ENCODE assay signal across 11 cellular contexts in genomic region chr12:68001486-68002466, GRCh38. TPM values are rescaled to one million over a fixed set of nuclear protein-coding genes. Genes with fewer than 3 reads are reported as not detected.
DNase-seq lines count a peak whose midpoint lies in the region; ATAC-seq and TF ChIP-seq lines count a peak whose summit lies in the region.
"Had no signal": no experiment of that assay in that cellular context is flagged by ENCODE, and none has a peak within 500 bp of the region (broad histone marks: within the 10 kb centered on the region; RNA-seq: fewer than 3 reads in every experiment).

No MANE protein-coding gene starts in this region.

- POLR2A ChIA-PET in SK-N-SH (lab: Yijun Ruan, JAX): no interaction called here

- no peak overlapping the region for H3K4me3 Mint-ChIP-seq in HFFc6

- no peak for TF ChIP-seq EP300 in SK-N-SH (IDR thresholded peaks at IDR 0.05; ENCODE audit: borderline replicate concordance in 1 of 2, low read depth in 1 of 2, low read length in 1 of 2)

- CTCF ChIA-PET in SK-N-SH (lab: Yijun Ruan, JAX): interaction anchor here (0.5 to 0.7 kb wide), 4 partner anchors 10 to 189 kb away, joined by 3 to 4 read pairs (median 3); no protein-coding TSS in a partner anchor

- no peak overlapping the region for H3K27ac ChIP-seq in SK-N-SH (ENCODE audit: low read depth in 2 of 2, low read length in 1 of 2)
- H3K27ac ChIP-seq: uterus had no signal

- no peaks in the 10 kb centered on the region for H3K79me2 ChIP-seq in SK-N-SH (ENCODE audit: insufficient read depth)

- no peaks in the 10 kb centered on the region for H3K4me1 Mint-ChIP-seq in HFFc6 (ENCODE audit: low read depth)

- H3K4me2 ChIP-seq in SK-N-SH: no peak overlapping the region

- H3K36me3 Mint-ChIP-seq in HFFc6 (ENCODE audit: low read depth): peaks cover 10% of the 10 kb centered on the region

- H3K27ac Mint-ChIP-seq in HFFc6: no peak overlapping the region

- H2AFZ ChIP-seq in SK-N-SH (ENCODE audit: low read depth): no peak overlapping the region

- H3K4me3 ChIP-seq in SK-N-SH (ENCODE audit: low read depth in 2 of 2, low read length in 1 of 2): no peak overlapping the region
- H3K4me3 ChIP-seq: HAP-1, uterus had no signal

- peaks cover 11% of the 10 kb centered on the region for H3K9me3 Mint-ChIP-seq in HFFc6

- no peaks in the 10 kb centered on the region for H3K9me2 ChIP-seq in SK-N-SH

- no peak overlapping the region for H3K9ac ChIP-seq in SK-N-SH

- no peaks in the 10 kb centered on the region for H3F3A ChIP-seq in SK-N-SH (replicated peaks; ENCODE audit: insufficient read depth)

- no peaks in the 10 kb centered on the region for H4K20me1 ChIP-seq in SK-N-SH (ENCODE audit: insufficient read depth)

- H3K9me3 ChIP-seq in SK-N-SH: no peaks in the 10 kb centered on the region
- H3K9me3 ChIP-seq: HAP-1, uterus had no signal

- ATAC-seq in left lobe of liver (peak; percentile 75), GM21526 (IDR thresholded peaks at IDR 0.05; ENCODE audit: low FRiP score, unreplicated experiment) (no peak), HG03469 (IDR thresholded peaks at IDR 0.05; ENCODE audit: unreplicated experiment) (no peak), HG03039 (IDR thresholded peaks at IDR 0.05; ENCODE audit: unreplicated experiment) (no peak)

- no peaks in the 10 kb centered on the region; a peak in 1 of 4 replicates for H3K4me1 ChIP-seq in SK-N-SH (ENCODE audit: control insufficient read depth in 1 of 2, insufficient read depth in 2 of 2, low read depth in 1 of 2, low read length in 1 of 2)
- H3K4me1 ChIP-seq: HAP-1, uterus had no signal

- WGBS in SK-N-SH (ENCODE audit: low lambda C conversion rate): 83% methylated on average over 11 of the region's 11 CpGs

- no peaks in the 10 kb centered on the region for H3K36me3 ChIP-seq in SK-N-SH (replicated peaks in 1 of 2; ENCODE audit: control insufficient read depth in 1 of 2, insufficient read depth in 2 of 2, low read length in 1 of 2)
- H3K36me3 ChIP-seq: HAP-1, uterus had no signal

- peak; percentile 77 for TF ChIP-seq CTCF in HFFc6 (IDR thresholded peaks at IDR 0.05)
- peak; percentile 58 for TF ChIP-seq CTCF in SK-N-SH (IDR thresholded peaks at IDR 0.05)

- DNase-seq in DMS53 treated with DMSO at 0.1 percent for 48 hours (lab: John Stamatoyannopoulos, UW; ENCODE audit: unreplicated experiment) (peak; percentile 7), HFFc6 (no peak), SK-N-SH (no peak), left lobe of liver (ENCODE audit: low spot score) (peak; percentile 63)
- no peak for DNase-seq in NK-92 treated with Interleukin-12 subunit alpha and Interleukin-12 subunit beta, amount 100 ng/mL, for 24 hours (lab: John Stamatoyannopoulos, UW)
- DNase-seq: uterus had no signal

- peak; percentile 46 for TF ChIP-seq RAD21 in SK-N-SH (IDR thresholded peaks at IDR 0.05; ENCODE audit: low read length)

- H3K27me3 Mint-ChIP-seq in HFFc6 (ENCODE audit: insufficient read depth): no peaks in the 10 kb centered on the region; the same call in 1 of the 2 replicates

- no peaks in the 10 kb centered on the region for H3K27me3 ChIP-seq in SK-N-SH (ENCODE audit: insufficient read depth)
- H3K27me3 ChIP-seq: uterus had no signal

TF ChIP-seq in SK-N-SH, 30 proteins besides CTCF, POLR2A, EP300 and RAD21:
- TF ChIP-seq JUND (IDR thresholded peaks at IDR 0.05): no peak
- TF ChIP-seq GATA2 (CRISPR knock-in tag; IDR thresholded peaks at IDR 0.05): no peak
- no peak for TF ChIP-seq RCOR1 (IDR thresholded peaks at IDR 0.05; ENCODE audit: low read length)
- no peak for TF ChIP-seq TEAD4 (IDR thresholded peaks at IDR 0.05; ENCODE audit: borderline replicate concordance, insufficient read depth)
- TF ChIP-seq MAX (IDR thresholded peaks at IDR 0.05; ENCODE audit: low read depth): no peak
- TF ChIP-seq IRF3 (IDR thresholded peaks at IDR 0.05; ENCODE audit: low read depth, low read length): no peak
- no peak for TF ChIP-seq NFIC (IDR thresholded peaks at IDR 0.05; ENCODE audit: borderline replicate concordance)
- TF ChIP-seq POLR2AphosphoS5 (IDR thresholded peaks at IDR 0.05; ENCODE audit: low read depth, low read length): no peak
- TF ChIP-seq YY1 (IDR thresholded peaks at IDR 0.05; ENCODE audit: low read depth): no peak
- no peak for TF ChIP-seq FOXJ3 (CRISPR knock-in tag; IDR thresholded peaks at IDR 0.05)
- no peak for TF ChIP-seq TAF1 (IDR thresholded peaks at IDR 0.05; ENCODE audit: borderline replicate concordance, low read depth, low read length)
- no peak for TF ChIP-seq TCF12 (IDR thresholded peaks at IDR 0.05)
- TF ChIP-seq FOSL2 (IDR thresholded peaks at IDR 0.05; ENCODE audit: borderline replicate concordance, low read depth): no peak

RNA-seq across cellular contexts. Expression of gene IFNG-AS1, which starts 12.5 kb away (rescaled TPM):
- not detected for total RNA-seq in HFFc6 (2021; fragmentation: NEBNext Ultra II Directional; extraction: Animal tissue kit (Norgen Biotek cat#: 25700))
- polyA plus RNA-seq in SK-N-SH (2012; rRNA removed): not detected in 2 replicates
- 0.01 TPM in 1 of 2 replicates, not detected in the other for polyA plus RNA-seq in SK-N-SH (2012; cell fraction: cytosol; rRNA removed)
- not detected in 2 replicates for polyA plus RNA-seq in SK-N-SH (2012; cell fraction: nucleus; rRNA removed)
- total RNA-seq in left lobe of liver: not detected
- total RNA-seq: dermis microvascular lymphatic vessel endothelial cell, uterus had no signal

Comparison
In these comparisons a context has a peak if more than half of its experiments do, and no peak if none do; other contexts are left out.
1. DNase-seq: peak in DMS53 treated with DMSO at 0.1 percent for 48 hours (single experiment) and left lobe of liver (single experiment); none in HFFc6 (single experiment), SK-N-SH (single experiment) and NK-92 treated with Interleukin-12 subunit alpha and Interleukin-12 subunit beta, amount 100 ng/mL, for 24 hours (single experiment).